1 cellular context compared by ENCODE assay signal in genomic region chr15:68224108-68224507, GRCh38.
TF ChIP-seq lines count a peak whose summit lies in the region.

No MANE protein-coding gene starts in this region.

TF ChIP-seq in GM12878, 131 proteins besides CTCF, POLR2A, EP300 and RAD21:
- TF ChIP-seq SMC3 (IDR thresholded peaks at IDR 0.05; ENCODE audit: borderline replicate concordance, low read length) = no peak
- TF ChIP-seq POU2F2 (IDR thresholded peaks at IDR 0.05; ENCODE audit: borderline replicate concordance, low read depth, low read length) = no peak
- no peak for TF ChIP-seq STAT1 (conservative IDR thresholded peaks at IDR 0.05)
- no peak for TF ChIP-seq NRF1 (conservative IDR thresholded peaks at IDR 0.05; ENCODE audit: low read depth, low read length)
- no peak for TF ChIP-seq STAT3 (IDR thresholded peaks at IDR 0.05; ENCODE audit: low read depth, low read length)
- no peak for TF ChIP-seq ZBED1 (IDR thresholded peaks at IDR 0.05; ENCODE audit: borderline replicate concordance)
- TF ChIP-seq, protein P1, sequence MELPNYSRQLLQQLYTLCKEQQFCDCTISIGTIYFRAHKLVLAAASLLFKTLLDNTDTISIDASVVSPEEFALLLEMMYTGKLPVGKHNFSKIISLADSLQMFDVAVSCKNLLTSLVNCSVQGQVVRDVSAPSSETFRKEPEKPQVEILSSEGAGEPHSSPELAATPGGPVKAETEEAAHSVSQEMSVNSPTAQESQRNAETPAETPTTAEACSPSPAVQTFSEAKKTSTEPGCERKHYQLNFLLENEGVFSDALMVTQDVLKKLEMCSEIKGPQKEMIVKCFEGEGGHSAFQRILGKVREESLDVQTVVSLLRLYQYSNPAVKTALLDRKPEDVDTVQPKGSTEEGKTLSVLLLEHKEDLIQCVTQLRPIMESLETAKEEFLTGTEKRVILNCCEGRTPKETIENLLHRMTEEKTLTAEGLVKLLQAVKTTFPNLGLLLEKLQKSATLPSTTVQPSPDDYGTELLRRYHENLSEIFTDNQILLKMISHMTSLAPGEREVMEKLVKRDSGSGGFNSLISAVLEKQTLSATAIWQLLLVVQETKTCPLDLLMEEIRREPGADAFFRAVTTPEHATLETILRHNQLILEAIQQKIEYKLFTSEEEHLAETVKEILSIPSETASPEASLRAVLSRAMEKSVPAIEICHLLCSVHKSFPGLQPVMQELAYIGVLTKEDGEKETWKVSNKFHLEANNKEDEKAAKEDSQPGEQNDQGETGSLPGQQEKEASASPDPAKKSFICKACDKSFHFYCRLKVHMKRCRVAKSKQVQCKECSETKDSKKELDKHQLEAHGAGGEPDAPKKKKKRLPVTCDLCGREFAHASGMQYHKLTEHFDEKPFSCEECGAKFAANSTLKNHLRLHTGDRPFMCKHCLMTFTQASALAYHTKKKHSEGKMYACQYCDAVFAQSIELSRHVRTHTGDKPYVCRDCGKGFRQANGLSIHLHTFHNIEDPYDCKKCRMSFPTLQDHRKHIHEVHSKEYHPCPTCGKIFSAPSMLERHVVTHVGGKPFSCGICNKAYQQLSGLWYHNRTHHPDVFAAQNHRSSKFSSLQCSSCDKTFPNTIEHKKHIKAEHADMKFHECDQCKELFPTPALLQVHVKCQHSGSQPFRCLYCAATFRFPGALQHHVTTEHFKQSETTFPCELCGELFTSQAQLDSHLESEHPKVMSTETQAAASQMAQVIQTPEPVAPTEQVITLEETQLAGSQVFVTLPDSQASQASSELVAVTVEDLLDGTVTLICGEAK (IDR thresholded peaks at IDR 0.05; ENCODE audit: borderline replicate concordance) = no peak
- TF ChIP-seq EGR1 (IDR thresholded peaks at IDR 0.05; ENCODE audit: borderline replicate concordance in 1 of 2, low read depth in 2 of 2, low read length in 2 of 2) = no peak
- no peak for TF ChIP-seq NR2C1 (IDR thresholded peaks at IDR 0.05)
